ENCODE assay signal across 8 cellular contexts in genomic region chr6:20533746-20534294, GRCh38. TPM values are rescaled to one million over a fixed set of nuclear protein-coding genes. Genes with fewer than 3 reads are reported as not detected.
DNase-seq lines count a peak whose midpoint lies in the region; ATAC-seq and TF ChIP-seq lines count a peak whose summit lies in the region.

No MANE protein-coding gene starts in this region.

- peak overlapping the region; percentile 92 to 96 for H3K27ac Mint-ChIP-seq in stimulated activated naive CD8-positive, alpha-beta T cell treated with anti-CD3 and anti-CD28 coated beads, Interleukin-15, amount 100 ng/mL, for 72 hours

- no peaks in the 10 kb centered on the region for H3K27me3 ChIP-seq in SJCRH30

- ATAC-seq in left cardiac atrium, result peak; percentile 7 to 15
- no peak for ATAC-seq in left ventricle myocardium superior
- ATAC-seq in stimulated activated naive CD8-positive, alpha-beta T cell treated with anti-CD3 and anti-CD28 coated beads, Interleukin-15, amount 100 ng/mL, for 72 hours, result no peak
- no peak for ATAC-seq in HG03342 (IDR thresholded peaks at IDR 0.05; ENCODE audit: unreplicated experiment)

- no peak for TF ChIP-seq CTCF in foreskin fibroblast (IDR thresholded peaks at IDR 0.05; ENCODE audit: low read depth, low read length)

- peaks cover 43% of the 10 kb centered on the region for H3K4me1 Mint-ChIP-seq in stimulated activated naive CD8-positive, alpha-beta T cell treated with anti-CD3 and anti-CD28 coated beads, Interleukin-15, amount 100 ng/mL, for 72 hours

- H3K27me3 Mint-ChIP-seq in stimulated activated naive CD8-positive, alpha-beta T cell treated with anti-CD3 and anti-CD28 coated beads, Interleukin-15, amount 100 ng/mL, for 72 hours, result peaks cover 6% of the 10 kb centered on the region

- no peaks in the 10 kb centered on the region for H3K36me3 ChIP-seq in SJCRH30

- no peaks in the 10 kb centered on the region for H3K9me3 ChIP-seq in SJCRH30 (replicated peaks)

- H3K4me1 ChIP-seq in SJCRH30, result 0 out of 2 replicates have a peak, but pooled peaks cover 3% of the 10 kb centered on the region

- no peaks in the 10 kb centered on the region for H3K9me3 Mint-ChIP-seq in stimulated activated naive CD8-positive, alpha-beta T cell treated with anti-CD3 and anti-CD28 coated beads, Interleukin-15, amount 100 ng/mL, for 72 hours

- H3K27ac ChIP-seq in SJCRH30, result peak overlapping the region; percentile 98

- intact Hi-C loops in left cardiac atrium (cut with DNase I) (loop anchor here in 1 of 2 donors (2.0 kb wide), 1 partner anchor 243 kb away; no protein-coding TSS in a partner anchor), left ventricle myocardium superior (cut with micrococcal nuclease) (loop anchor here (5.0 kb wide), 1 partner anchor 132 kb away; the partner anchor contains the start of gene E2F3)

- H3K4me3 ChIP-seq in SJCRH30 (peak overlapping the region; percentile 91), foreskin fibroblast (ENCODE audit: low read depth in 1 of 2, low read length in 2 of 2) (peak overlapping the region; percentile 84 to 100)

- peak overlapping the region; percentile 94 to 95 for H3K4me3 Mint-ChIP-seq in stimulated activated naive CD8-positive, alpha-beta T cell treated with anti-CD3 and anti-CD28 coated beads, Interleukin-15, amount 100 ng/mL, for 72 hours

- DNase-seq in left cardiac atrium (no peak), left ventricle myocardium superior (no peak), SJCRH30 (no peak), foreskin fibroblast (no peak), ecto neural progenitor cell (ENCODE audit: low spot score) (no peak), SHP77 treated with DMSO at 0.1 percent for 48 hours (lab: John Stamatoyannopoulos, UW) (no peak)
- no peak for DNase-seq in stimulated activated naive CD8-positive, alpha-beta T cell treated with anti-CD3 and anti-CD28 coated beads, Interleukin-15, amount 100 ng/mL, for 72 hours

RNA-seq across cellular contexts. Expression of gene CDKAL1, which starts 0.4 kb away (rescaled TPM):
- total RNA-seq in left cardiac atrium (10 to 100 TPM in 1 of 2 donors, 1 to 10 TPM in 1; 9.8 to 10.8 TPM), left ventricle myocardium superior (9.9 TPM)
- total RNA-seq in SJCRH30 (2014; rRNA removed; shearing (Covaris generic)), result 20.2 and 21.8 TPM in 2 replicates

Comparison
In these comparisons a context has a peak if more than half of its experiments do, and no peak if none do; other contexts are left out.
1. ATAC-seq: peak in left cardiac atrium (2 of 2); none in left ventricle myocardium superior (single experiment), stimulated activated naive CD8-positive, alpha-beta T cell treated with anti-CD3 and anti-CD28 coated beads, Interleukin-15, amount 100 ng/mL, for 72 hours (single experiment) and HG03342 (single experiment).